In genomic region chr1:75469586-75470173, GRCh38 we compare ENCODE assay signal across 33 cellular contexts.
"Had no signal": no experiment of that assay in that cellular context is flagged by ENCODE, and none has a peak within 500 bp of the region (broad histone marks: within the 10 kb centered on the region; RNA-seq: fewer than 3 reads in every experiment).

No MANE protein-coding gene starts in this region.

- H3K4me1 Mint-ChIP-seq: activated CD4-positive, alpha-beta memory T cell treated with anti-CD3 and anti-CD28 coated beads, Interleukin-2, amount 10 ng/mL, durations not matched to agents 7 days and 5 days; activated CD8-positive, alpha-beta memory T cell treated with anti-CD3 and anti-CD28 coated beads, Interleukin-2, amount 10 ng/mL, durations not matched to agents 7 days and 5 days; activated naive CD8-positive, alpha-beta T cell treated with anti-CD3 and anti-CD28 coated beads for 36 hours had no signal

- DNase-seq: activated CD4-positive, alpha-beta memory T cell treated with anti-CD3 and anti-CD28 coated beads, Interleukin-2, amount 10 ng/mL, durations not matched to agents 7 days and 5 days; activated CD4-positive, alpha-beta T cell treated with anti-CD3 and anti-CD28 coated beads for 1 hour; activated CD4-positive, alpha-beta T cell treated with anti-CD3 and anti-CD28 coated beads for 48 hours; activated CD4-positive, CD25-positive, alpha-beta regulatory T cell; activated CD8-positive, alpha-beta memory T cell treated with anti-CD3 and anti-CD28 coated beads for 24 hours; activated CD8-positive, alpha-beta memory T cell treated with anti-CD3 and anti-CD28 coated beads, Interleukin-2, amount 10 ng/mL, durations not matched to agents 7 days and 5 days; activated CD8-positive, alpha-beta memory T cell treated with anti-CD3 and anti-CD28 coated beads, Interleukin-2, amount 50 U/mL, for 48 hours; activated effector memory CD4-positive, alpha-beta T cell treated with anti-CD3 and anti-CD28 coated beads, Interleukin-2, amount 50 U/mL, for 16 hours; activated naive CD4-positive, alpha-beta T cell; activated naive CD4-positive, alpha-beta T cell treated with anti-CD3 and anti-CD28 coated beads, Interleukin-2, amount 50 U/mL, for 16 hours; activated naive CD8-positive, alpha-beta T cell treated with anti-CD3 and anti-CD28 coated beads for 36 hours; activated T-cell treated with anti-CD3 and anti-CD28 coated beads, Interleukin-2, amount 50 U/mL, for 48 hours; amniotic stem cell; aorta; brain microvascular endothelial cell; central memory CD4-positive, alpha-beta T cell; Kasumi-1; KG1; MM.1S; MV-4-11; NCI-H1092; NCI-H146; NCI-H187; NCI-H2029 treated with DMSO at 0.1 percent for 48 hours; NCI-H2107; NCI-H345; NCI-H524 treated with DMSO at 0.1 percent for 48 hours; NCI-H748 treated with DMSO at 0.1 percent for 48 hours; NK-92 treated with Interleukin-12 subunit alpha and Interleukin-12 subunit beta, amount 100 ng/mL, for 24 hours; PC-9; Right ventricle myocardium superior; T1000; WERI-Rb-1 had no signal

- ATAC-seq: activated CD8-positive, alpha-beta memory T cell treated with anti-CD3 and anti-CD28 coated beads, Interleukin-2, amount 10 ng/mL, durations not matched to agents 7 days and 5 days had no signal

- H3K27ac Mint-ChIP-seq: activated CD4-positive, alpha-beta memory T cell treated with anti-CD3 and anti-CD28 coated beads, Interleukin-2, amount 10 ng/mL, durations not matched to agents 7 days and 5 days; activated CD8-positive, alpha-beta memory T cell treated with anti-CD3 and anti-CD28 coated beads, Interleukin-2, amount 10 ng/mL, durations not matched to agents 7 days and 5 days; activated naive CD8-positive, alpha-beta T cell treated with anti-CD3 and anti-CD28 coated beads for 36 hours had no signal

- H3K27me3 Mint-ChIP-seq: activated CD4-positive, alpha-beta memory T cell treated with anti-CD3 and anti-CD28 coated beads, Interleukin-2, amount 10 ng/mL, durations not matched to agents 7 days and 5 days; activated CD8-positive, alpha-beta memory T cell treated with anti-CD3 and anti-CD28 coated beads, Interleukin-2, amount 10 ng/mL, durations not matched to agents 7 days and 5 days; activated naive CD8-positive, alpha-beta T cell treated with anti-CD3 and anti-CD28 coated beads for 36 hours had no signal

- H3K27ac ChIP-seq: brain microvascular endothelial cell, PC-9, WERI-Rb-1 had no signal

- H3K4me3 Mint-ChIP-seq: activated CD4-positive, alpha-beta memory T cell treated with anti-CD3 and anti-CD28 coated beads, Interleukin-2, amount 10 ng/mL, durations not matched to agents 7 days and 5 days; activated CD8-positive, alpha-beta memory T cell treated with anti-CD3 and anti-CD28 coated beads, Interleukin-2, amount 10 ng/mL, durations not matched to agents 7 days and 5 days; activated naive CD8-positive, alpha-beta T cell treated with anti-CD3 and anti-CD28 coated beads for 36 hours had no signal

- H3K4me2 ChIP-seq: PC-9 had no signal

- H3K36me3 Mint-ChIP-seq: activated CD8-positive, alpha-beta memory T cell treated with anti-CD3 and anti-CD28 coated beads, Interleukin-2, amount 10 ng/mL, durations not matched to agents 7 days and 5 days; activated naive CD8-positive, alpha-beta T cell treated with anti-CD3 and anti-CD28 coated beads for 36 hours had no signal

- H3K36me3 ChIP-seq: brain microvascular endothelial cell, WERI-Rb-1 had no signal

- H3K4me3 ChIP-seq: PC-9 had no signal

- H3K27me3 ChIP-seq: brain microvascular endothelial cell had no signal

- H3K9me3 Mint-ChIP-seq: activated CD4-positive, alpha-beta memory T cell treated with anti-CD3 and anti-CD28 coated beads, Interleukin-2, amount 10 ng/mL, durations not matched to agents 7 days and 5 days; activated naive CD8-positive, alpha-beta T cell treated with anti-CD3 and anti-CD28 coated beads for 36 hours had no signal

- H2AFZ ChIP-seq: PC-9 had no signal
